In genomic region chr21:42298237-42298636, GRCh38 we compare ENCODE assay signal across 18 cellular contexts. TPM values are rescaled to one million over a fixed set of nuclear protein-coding genes. Genes with fewer than 3 reads are reported as not detected.
"Had no signal": no experiment of that assay in that cellular context is flagged by ENCODE, and none has a peak within 500 bp of the region (broad histone marks: within the 10 kb centered on the region; RNA-seq: fewer than 3 reads in every experiment).

No MANE protein-coding gene starts in this region.

- H3K27ac ChIP-seq: ascending aorta, left lung had no signal

- H3K4me3 ChIP-seq: ascending aorta, gastroesophageal sphincter, heart right ventricle, left lung had no signal

- H3K9me3 ChIP-seq: ascending aorta, gastroesophageal sphincter, heart right ventricle, left lung had no signal

- H3K4me1 ChIP-seq: ascending aorta had no signal

- ATAC-seq: activated naive CD8-positive, alpha-beta T cell treated with anti-CD3 and anti-CD28 coated beads, Interleukin-2, amount 50 U/mL, for 24 hours; effector memory CD8-positive, alpha-beta T cell; gastroesophageal sphincter; heart right ventricle; left lung; natural killer cell; stimulated activated memory B cell treated with anti-CD40 and anti-IgM and Interleukin-4, amounts not matched to agents 10 μg/mL and 1 μg/mL and 100 μg/mL, for 72 hours had no signal

- DNase-seq: activated CD4-positive, alpha-beta T cell treated with anti-CD3 and anti-CD28 coated beads, Interleukin-2, amount 50 U/mL, for 1 hour; activated CD4-positive, CD25-positive, alpha-beta regulatory T cell; activated naive CD4-positive, alpha-beta T cell treated with anti-CD3 and anti-CD28 coated beads for 36 hours; activated naive CD8-positive, alpha-beta T cell treated with anti-CD3 and anti-CD28 coated beads, Interleukin-2, amount 50 U/mL, for 24 hours; effector memory CD8-positive, alpha-beta T cell; heart right ventricle; left lung; natural killer cell; stimulated activated CD4-positive, alpha-beta T cell treated with anti-CD3 and anti-CD28 coated beads, Interleukin-2, amount 100 ng/mL, for 48 hours had no signal

- FAIRE-seq: keratinocyte had no signal

- H3K36me3 ChIP-seq: ascending aorta had no signal

- H3K27me3 ChIP-seq: ascending aorta, gastroesophageal sphincter, heart right ventricle, left lung had no signal

RNA-seq across cellular contexts. Expression of gene TFF3, which starts 17.0 kb away (rescaled TPM):
- total RNA-seq: activated CD8-positive, alpha-beta memory T cell treated with anti-CD3 and anti-CD28 coated beads for 36 hours; activated naive CD4-positive, alpha-beta T cell treated with anti-CD3 and anti-CD28 coated beads for 36 hours; ascending aorta; natural killer cell had no signal
- polyA plus RNA-seq: keratinocyte had no signal

RNA-seq across cellular contexts. Expression of gene TFF2, which starts 52.6 kb away (rescaled TPM):
- total RNA-seq: activated CD8-positive, alpha-beta memory T cell treated with anti-CD3 and anti-CD28 coated beads for 36 hours; activated naive CD4-positive, alpha-beta T cell treated with anti-CD3 and anti-CD28 coated beads for 36 hours; ascending aorta; chondrocyte; dermis blood vessel endothelial cell; epithelial cell of proximal tubule; gastroesophageal sphincter; heart right ventricle; left lung; natural killer cell; ureter had no signal
- polyA plus RNA-seq: heart right ventricle, keratinocyte had no signal
